Comparison of ENCODE assay signal across 8 cellular contexts in the genomic region with DNA sequence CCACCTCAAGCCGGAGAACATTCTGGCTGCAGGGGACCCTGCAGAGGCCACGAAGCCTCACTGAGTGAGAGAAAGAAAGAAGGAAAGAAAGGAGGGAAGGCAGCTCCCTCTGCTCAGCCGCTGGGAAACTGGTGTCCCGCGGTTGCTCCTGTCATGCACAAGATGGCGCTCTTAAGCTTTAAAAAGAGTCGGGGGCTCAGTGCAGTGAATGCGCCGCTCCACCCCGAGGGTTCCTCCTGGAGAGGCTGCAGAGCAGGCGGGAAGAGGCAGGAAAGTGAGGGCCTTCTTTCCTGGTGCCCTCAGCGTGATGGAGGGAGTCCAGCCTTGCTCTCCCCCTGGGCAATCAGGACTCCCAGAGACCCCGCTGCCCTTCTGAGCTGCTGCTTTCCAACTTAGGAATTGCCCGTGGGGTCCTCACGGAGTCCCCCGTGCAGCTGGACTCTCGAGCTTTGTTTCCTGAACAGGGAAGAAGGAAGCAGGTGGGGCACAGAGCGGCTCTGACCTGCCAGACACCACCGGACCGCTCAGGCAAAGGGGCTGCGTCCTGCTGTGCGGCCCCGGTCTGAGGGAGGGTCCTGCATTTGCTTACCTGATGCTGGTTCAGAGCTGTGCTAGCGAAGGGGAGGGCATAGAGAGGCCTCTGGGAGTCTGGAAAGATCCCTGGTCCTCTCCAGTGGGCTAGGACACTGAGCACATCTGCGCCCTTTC.
DNase-seq lines count a peak whose midpoint lies in the region; ATAC-seq and TF ChIP-seq lines count a peak whose summit lies in the region.

No MANE protein-coding gene starts in this region.

- peaks cover 35% of the 10 kb centered on the region for H3K27me3 Mint-ChIP-seq in T-helper 2 cell treated with Interferon-gamma antibody and Interleukin-4, amounts not matched to agents 5 μg/mL and 100 μg/mL, for 36 hours (ENCODE audit: low read depth)

- ATAC-seq in GM19324 (IDR thresholded peaks at IDR 0.05; ENCODE audit: low FRiP score, unreplicated experiment), result no peak
- no peak for ATAC-seq in GM18867 (IDR thresholded peaks at IDR 0.05; ENCODE audit: unreplicated experiment)

- no peaks in the 10 kb centered on the region for H3K36me3 Mint-ChIP-seq in T-helper 2 cell treated with Interferon-gamma antibody and Interleukin-4, amounts not matched to agents 5 μg/mL and 100 μg/mL, for 36 hours (ENCODE audit: low read depth)

- peak; percentile 17 for DNase-seq in G401 (ENCODE audit: low spot score)
- peak; percentile 8 for DNase-seq in KG1 (lab: John Stamatoyannopoulos, UW)
- peak; percentile 16 for DNase-seq in iris pigment epithelial cell (ENCODE audit: low read depth)
- no peak for DNase-seq in HCEC 1CT
- no peak for DNase-seq in T-helper 2 cell treated with Interferon-gamma antibody and Interleukin-4, amounts not matched to agents 5 μg/mL and 100 μg/mL, for 36 hours (ENCODE audit: low spot score)

- peak; percentile 72 for TF ChIP-seq CTCF in VCaP (conservative IDR thresholded peaks at IDR 0.05)

- no peak overlapping the region for H3K27ac Mint-ChIP-seq in T-helper 2 cell treated with Interferon-gamma antibody and Interleukin-4, amounts not matched to agents 5 μg/mL and 100 μg/mL, for 36 hours

- H3K9me3 Mint-ChIP-seq in T-helper 2 cell treated with Interferon-gamma antibody and Interleukin-4, amounts not matched to agents 5 μg/mL and 100 μg/mL, for 36 hours, result no peaks in the 10 kb centered on the region

- H3K4me3 Mint-ChIP-seq in T-helper 2 cell treated with Interferon-gamma antibody and Interleukin-4, amounts not matched to agents 5 μg/mL and 100 μg/mL, for 36 hours, result no peak overlapping the region

- in situ Hi-C loops in G401 (cut with HindIII; ENCODE audit: low sequenced_read_pairs), result no loop called here

- H3K4me1 Mint-ChIP-seq in T-helper 2 cell treated with Interferon-gamma antibody and Interleukin-4, amounts not matched to agents 5 μg/mL and 100 μg/mL, for 36 hours (ENCODE audit: low read depth), result no peaks in the 10 kb centered on the region

- no peak overlapping the region for H3K27ac ChIP-seq in VCaP

Comparison
In these comparisons a context has a peak if more than half of its experiments do, and no peak if none do; other contexts are left out.
1. DNase-seq: peak in G401 (single experiment), KG1 (single experiment) and iris pigment epithelial cell (single experiment); none in HCEC 1CT (single experiment) and T-helper 2 cell treated with Interferon-gamma antibody and Interleukin-4, amounts not matched to agents 5 μg/mL and 100 μg/mL, for 36 hours (single experiment).